ENCODE assay signal across 1 cellular context in genomic region chr1:212557739-212558664, GRCh38.
A peak's percentile ranks its signal among the peaks of the same experiment; 100 is the strongest.
TF ChIP-seq lines count a peak whose summit lies in the region.

No MANE protein-coding gene starts in this region.

TF ChIP-seq in K562, 482 proteins besides CTCF, POLR2A, EP300 and RAD21 (continued from another document):
- TF ChIP-seq MGA (IDR thresholded peaks at IDR 0.05) = no peak
- TF ChIP-seq ZBTB34 (CRISPR knock-in tag; IDR thresholded peaks at IDR 0.05) = no peak
- TF ChIP-seq BCOR (IDR thresholded peaks at IDR 0.05) = peak; percentile 53
- TF ChIP-seq ZNF217 (CRISPR knock-in tag; IDR thresholded peaks at IDR 0.05) = no peak
- no peak for TF ChIP-seq HDAC3 (IDR thresholded peaks at IDR 0.05; ENCODE audit: borderline replicate concordance, partially characterized antibody)
- no peak for TF ChIP-seq KAT8 (IDR thresholded peaks at IDR 0.05; ENCODE audit: low read depth)
- TF ChIP-seq SMAD3 (CRISPR knock-in tag; conservative IDR thresholded peaks at IDR 0.05) = no peak
- no peak for TF ChIP-seq JUND (IDR thresholded peaks at IDR 0.05; ENCODE audit: borderline replicate concordance, low read depth, low read length)
- 0 out of 3 replicates have a peak, but pooled peaks have one; percentile 52 for TF ChIP-seq JUND (tag; IDR thresholded peaks at IDR 0.05; ENCODE audit: borderline replicate concordance, low read depth, low read length)
- TF ChIP-seq CSDE1 (IDR thresholded peaks at IDR 0.05) = no peak
- TF ChIP-seq SP2 (IDR thresholded peaks at IDR 0.05; ENCODE audit: extremely low read depth, low read depth, low read length, poor library complexity, severe bottlenecking) = no peak
- TF ChIP-seq CBFA2T3 (IDR thresholded peaks at IDR 0.05) = peak; percentile 22; the same call in 1 of the 2 replicates
- TF ChIP-seq, protein P1, sequence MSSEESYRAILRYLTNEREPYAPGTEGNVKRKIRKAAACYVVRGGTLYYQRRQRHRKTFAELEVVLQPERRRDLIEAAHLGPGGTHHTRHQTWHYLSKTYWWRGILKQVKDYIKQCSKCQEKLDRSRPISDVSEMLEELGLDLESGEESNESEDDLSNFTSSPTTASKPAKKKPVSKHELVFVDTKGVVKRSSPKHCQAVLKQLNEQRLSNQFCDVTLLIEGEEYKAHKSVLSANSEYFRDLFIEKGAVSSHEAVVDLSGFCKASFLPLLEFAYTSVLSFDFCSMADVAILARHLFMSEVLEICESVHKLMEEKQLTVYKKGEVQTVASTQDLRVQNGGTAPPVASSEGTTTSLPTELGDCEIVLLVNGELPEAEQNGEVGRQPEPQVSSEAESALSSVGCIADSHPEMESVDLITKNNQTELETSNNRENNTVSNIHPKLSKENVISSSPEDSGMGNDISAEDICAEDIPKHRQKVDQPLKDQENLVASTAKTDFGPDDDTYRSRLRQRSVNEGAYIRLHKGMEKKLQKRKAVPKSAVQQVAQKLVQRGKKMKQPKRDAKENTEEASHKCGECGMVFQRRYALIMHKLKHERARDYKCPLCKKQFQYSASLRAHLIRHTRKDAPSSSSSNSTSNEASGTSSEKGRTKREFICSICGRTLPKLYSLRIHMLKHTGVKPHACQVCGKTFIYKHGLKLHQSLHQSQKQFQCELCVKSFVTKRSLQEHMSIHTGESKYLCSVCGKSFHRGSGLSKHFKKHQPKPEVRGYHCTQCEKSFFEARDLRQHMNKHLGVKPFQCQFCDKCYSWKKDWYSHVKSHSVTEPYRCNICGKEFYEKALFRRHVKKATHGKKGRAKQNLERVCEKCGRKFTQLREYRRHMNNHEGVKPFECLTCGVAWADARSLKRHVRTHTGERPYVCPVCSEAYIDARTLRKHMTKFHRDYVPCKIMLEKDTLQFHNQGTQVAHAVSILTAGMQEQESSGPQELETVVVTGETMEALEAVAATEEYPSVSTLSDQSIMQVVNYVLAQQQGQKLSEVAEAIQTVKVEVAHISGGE (CRISPR knock-in tag; IDR thresholded peaks at IDR 0.05) = no peak; a peak in 1 of 6 replicates
- TF ChIP-seq ZNF23 (CRISPR knock-in tag; IDR thresholded peaks at IDR 0.05) = no peak
- TF ChIP-seq HNRNPUL1 (IDR thresholded peaks at IDR 0.05; ENCODE audit: low read length) = no peak
- TF ChIP-seq TEAD2 (tag; IDR thresholded peaks at IDR 0.05) = no peak
- TF ChIP-seq ZNF76 (CRISPR knock-in tag; IDR thresholded peaks at IDR 0.05; ENCODE audit: borderline replicate concordance) = 0 out of 2 replicates have a peak, but pooled peaks have one; percentile 13
- TF ChIP-seq PTRF (tag; IDR thresholded peaks at IDR 0.05) = 0 out of 2 replicates have a peak, but pooled peaks have one; percentile 17
- TF ChIP-seq PTTG1 (tag; IDR thresholded peaks at IDR 0.05; ENCODE audit: low read depth) = no peak
- 0 out of 2 replicates have a peak, but pooled peaks have one; percentile 16 for TF ChIP-seq ZNF24 (IDR thresholded peaks at IDR 0.05)
- TF ChIP-seq POLR2B (IDR thresholded peaks at IDR 0.05; ENCODE audit: low read depth, partially characterized antibody) = no peak
- TF ChIP-seq, protein P2, sequence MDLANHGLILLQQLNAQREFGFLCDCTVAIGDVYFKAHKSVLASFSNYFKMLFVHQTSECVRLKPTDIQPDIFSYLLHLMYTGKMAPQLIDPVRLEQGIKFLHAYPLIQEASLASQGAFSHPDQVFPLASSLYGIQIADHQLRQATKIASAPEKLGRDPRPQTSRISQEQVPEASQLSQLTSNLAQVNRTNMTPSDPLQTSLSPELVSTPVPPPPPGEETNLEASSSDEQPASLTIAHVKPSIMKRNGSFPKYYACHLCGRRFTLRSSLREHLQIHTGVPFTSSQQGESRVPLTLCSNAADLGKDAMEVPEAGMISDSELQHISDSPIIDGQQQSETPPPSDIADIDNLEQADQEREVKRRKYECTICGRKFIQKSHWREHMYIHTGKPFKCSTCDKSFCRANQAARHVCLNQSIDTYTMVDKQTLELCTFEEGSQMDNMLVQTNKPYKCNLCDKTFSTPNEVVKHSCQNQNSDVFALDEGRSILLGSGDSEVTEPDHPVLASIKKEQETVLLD (IDR thresholded peaks at IDR 0.05) = no peak
- TF ChIP-seq, protein P3, sequence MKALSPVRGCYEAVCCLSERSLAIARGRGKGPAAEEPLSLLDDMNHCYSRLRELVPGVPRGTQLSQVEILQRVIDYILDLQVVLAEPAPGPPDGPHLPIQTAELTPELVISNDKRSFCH (CRISPR knock-in tag; IDR thresholded peaks at IDR 0.05) = no peak
- TF ChIP-seq, protein P3 (tag; IDR thresholded peaks at IDR 0.05) = peak; percentile 61
- TF ChIP-seq MNT (conservative IDR thresholded peaks at IDR 0.05) = no peak
- TF ChIP-seq, protein P4, sequence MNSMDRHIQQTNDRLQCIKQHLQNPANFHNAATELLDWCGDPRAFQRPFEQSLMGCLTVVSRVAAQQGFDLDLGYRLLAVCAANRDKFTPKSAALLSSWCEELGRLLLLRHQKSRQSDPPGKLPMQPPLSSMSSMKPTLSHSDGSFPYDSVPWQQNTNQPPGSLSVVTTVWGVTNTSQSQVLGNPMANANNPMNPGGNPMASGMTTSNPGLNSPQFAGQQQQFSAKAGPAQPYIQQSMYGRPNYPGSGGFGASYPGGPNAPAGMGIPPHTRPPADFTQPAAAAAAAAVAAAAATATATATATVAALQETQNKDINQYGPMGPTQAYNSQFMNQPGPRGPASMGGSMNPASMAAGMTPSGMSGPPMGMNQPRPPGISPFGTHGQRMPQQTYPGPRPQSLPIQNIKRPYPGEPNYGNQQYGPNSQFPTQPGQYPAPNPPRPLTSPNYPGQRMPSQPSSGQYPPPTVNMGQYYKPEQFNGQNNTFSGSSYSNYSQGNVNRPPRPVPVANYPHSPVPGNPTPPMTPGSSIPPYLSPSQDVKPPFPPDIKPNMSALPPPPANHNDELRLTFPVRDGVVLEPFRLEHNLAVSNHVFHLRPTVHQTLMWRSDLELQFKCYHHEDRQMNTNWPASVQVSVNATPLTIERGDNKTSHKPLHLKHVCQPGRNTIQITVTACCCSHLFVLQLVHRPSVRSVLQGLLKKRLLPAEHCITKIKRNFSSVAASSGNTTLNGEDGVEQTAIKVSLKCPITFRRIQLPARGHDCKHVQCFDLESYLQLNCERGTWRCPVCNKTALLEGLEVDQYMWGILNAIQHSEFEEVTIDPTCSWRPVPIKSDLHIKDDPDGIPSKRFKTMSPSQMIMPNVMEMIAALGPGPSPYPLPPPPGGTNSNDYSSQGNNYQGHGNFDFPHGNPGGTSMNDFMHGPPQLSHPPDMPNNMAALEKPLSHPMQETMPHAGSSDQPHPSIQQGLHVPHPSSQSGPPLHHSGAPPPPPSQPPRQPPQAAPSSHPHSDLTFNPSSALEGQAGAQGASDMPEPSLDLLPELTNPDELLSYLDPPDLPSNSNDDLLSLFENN (IDR thresholded peaks at IDR 0.05; ENCODE audit: low read depth in 2 of 2, low read length in 2 of 2) = no peak
- TF ChIP-seq MCM5 (IDR thresholded peaks at IDR 0.05; ENCODE audit: low read depth) = no peak
